In genomic region chr20:46709055-46709458, GRCh38 we compare ENCODE assay signal across 8 cellular contexts. TPM values are rescaled to one million over a fixed set of nuclear protein-coding genes. Genes with fewer than 3 reads are reported as not detected.
A peak's percentile ranks its signal among the peaks of the same experiment; 100 is the strongest.
DNase-seq lines count a peak whose midpoint lies in the region; ATAC-seq and TF ChIP-seq lines count a peak whose summit lies in the region.

No MANE protein-coding gene starts in this region.

- peaks cover 18% of the 10 kb centered on the region for H3F3A ChIP-seq in smooth muscle cell (ENCODE audit: low read depth)

- no peak for ATAC-seq in GM18873 (IDR thresholded peaks at IDR 0.05; ENCODE audit: low FRiP score, unreplicated experiment)
- ATAC-seq in GM21423 (IDR thresholded peaks at IDR 0.05; ENCODE audit: unreplicated experiment): no peak

- peaks cover 16% of the 10 kb centered on the region for H3K79me2 ChIP-seq in smooth muscle cell (ENCODE audit: low read depth)

- 70% methylated on average over 10 of the region's 13 CpGs for whole genome bisulfite sequencing in smooth muscle cell (ENCODE audit: low lambda C conversion rate)

- H2AFZ ChIP-seq in smooth muscle cell (ENCODE audit: low read depth): peak overlapping the region; percentile 98

- no peaks in the 10 kb centered on the region for H4K20me1 ChIP-seq in smooth muscle cell (ENCODE audit: low read depth)

- H3K27ac ChIP-seq in smooth muscle cell (ENCODE audit: low read depth): peak overlapping the region; percentile 72

- H3K4me1 ChIP-seq in adipocyte (ENCODE audit: control insufficient read depth, insufficient read depth, low read length): peaks cover 59% of the 10 kb centered on the region
- peaks cover 24% of the 10 kb centered on the region for H3K4me1 ChIP-seq in smooth muscle cell (ENCODE audit: low read depth)

- DNase-seq in HFF-Myc (ENCODE audit: extremely low read depth, low read depth) (no peak), adipocyte (ENCODE audit: low read depth) (no peak), smooth muscle cell (lab: John Stamatoyannopoulos, UW; ENCODE audit: unreplicated experiment) (no peak), NCI-H2107 (lab: John Stamatoyannopoulos, UW) (no peak), COLO668 (lab: John Stamatoyannopoulos, UW; ENCODE audit: unreplicated experiment) (no peak)

- H3K4me3 ChIP-seq in HFF-Myc (replicated peaks; ENCODE audit: low read depth, low read length) (peak overlapping the region; percentile 72), adipocyte (ENCODE audit: low read length) (peak overlapping the region; percentile 87), iPS-18c (ENCODE audit: insufficient read depth, low read depth, low read length) (peak overlapping the region; percentile 62; the same call in 1 of the 2 replicates), smooth muscle cell (peak overlapping the region; percentile 71)

- TF ChIP-seq CTCF in HFF-Myc (IDR thresholded peaks at IDR 0.05; ENCODE audit: low read depth, low read length, missing control alignments) (no peak), smooth muscle cell (IDR thresholded peaks at IDR 0.05; ENCODE audit: borderline replicate concordance, insufficient read depth, poor library complexity, severe bottlenecking) (no peak)

- H3K27me3 ChIP-seq in adipocyte (replicated peaks; ENCODE audit: control insufficient read depth, insufficient read depth, low read length) (no peaks in the 10 kb centered on the region), smooth muscle cell (ENCODE audit: low read depth) (no peaks in the 10 kb centered on the region)

- peaks cover 9% of the 10 kb centered on the region for H3K9me3 ChIP-seq in adipocyte (ENCODE audit: control insufficient read depth, low read length)
- no peaks in the 10 kb centered on the region for H3K9me3 ChIP-seq in iPS-18c (ENCODE audit: control insufficient read depth, insufficient read depth, low read length)
- H3K9me3 ChIP-seq in smooth muscle cell (replicated peaks; ENCODE audit: low read depth): no peaks in the 10 kb centered on the region

- H3K36me3 ChIP-seq in adipocyte (ENCODE audit: control insufficient read depth, insufficient read depth, low read length, severe bottlenecking) (peaks cover 5% of the 10 kb centered on the region), smooth muscle cell (ENCODE audit: low read depth) (no peaks in the 10 kb centered on the region)

- peak overlapping the region; percentile 95 for H3K9ac ChIP-seq in adipocyte (ENCODE audit: low read length)
- H3K9ac ChIP-seq in smooth muscle cell (ENCODE audit: low read depth): peak overlapping the region; percentile 81

- H3K4me2 ChIP-seq in smooth muscle cell: peak overlapping the region; percentile 95

RNA-seq across cellular contexts. Expression of gene SLC2A10, which starts 0.4 kb away (rescaled TPM):
- 43.7 and 59.7 TPM in 2 replicates for total RNA-seq in smooth muscle cell
- 27.4 and 40.5 TPM in 2 replicates for polyA plus RNA-seq in smooth muscle cell

RNA-seq across cellular contexts. Expression of gene TP53RK, which starts 19.8 kb away (rescaled TPM):
- 26.5 and 30.9 TPM in 2 replicates for total RNA-seq in smooth muscle cell
- 28.2 and 30.9 TPM in 2 replicates for polyA plus RNA-seq in smooth muscle cell

RNA-seq across cellular contexts. Expression of gene SLC13A3, which starts 57.8 kb away (rescaled TPM):
- 6.4 and 8.6 TPM in 2 replicates for total RNA-seq in smooth muscle cell
- 6.2 and 7.7 TPM in 2 replicates for polyA plus RNA-seq in smooth muscle cell
